11 cellular contexts compared by ENCODE assay signal in genomic region chr9:81589392-81589791, GRCh38.
"Had no signal": no experiment of that assay in that cellular context is flagged by ENCODE, and none has a peak within 500 bp of the region (broad histone marks: within the 10 kb centered on the region; RNA-seq: fewer than 3 reads in every experiment).

No MANE protein-coding gene starts in this region.

- H3K9me3 ChIP-seq: esophagus squamous epithelium, heart left ventricle, left ventricle myocardium inferior, upper lobe of right lung had no signal

- H3K9me3 Mint-ChIP-seq: T-helper 1 cell treated with Interleukin-12 subunit alpha and Interleukin-12 subunit beta and Interleukin-4 antibody, amounts not matched to agents 30 μg/mL and 1 μg/mL, for 36 hours had no signal

- H2AFZ ChIP-seq: parathyroid adenoma had no signal

- ATAC-seq: heart left ventricle, upper lobe of right lung had no signal

- H3K27ac ChIP-seq: heart left ventricle, left ventricle myocardium inferior, parathyroid adenoma, upper lobe of right lung had no signal

- H3K27ac Mint-ChIP-seq: activated B cell treated with CpG ODN at 0.5 μM for 24 hours; T-helper 1 cell treated with Interleukin-12 subunit alpha and Interleukin-12 subunit beta and Interleukin-4 antibody, amounts not matched to agents 30 μg/mL and 1 μg/mL, for 36 hours had no signal

- H3K27me3 ChIP-seq: esophagus squamous epithelium, heart left ventricle, upper lobe of right lung had no signal

- H3K27me3 Mint-ChIP-seq: activated B cell treated with CpG ODN at 0.5 μM for 24 hours had no signal

- H3K4me3 ChIP-seq: esophagus squamous epithelium, heart left ventricle, left ventricle myocardium inferior, skin epidermis, upper lobe of right lung had no signal

- H3K4me3 Mint-ChIP-seq: activated B cell treated with CpG ODN at 0.5 μM for 24 hours; T-helper 1 cell treated with Interleukin-12 subunit alpha and Interleukin-12 subunit beta and Interleukin-4 antibody, amounts not matched to agents 30 μg/mL and 1 μg/mL, for 36 hours had no signal

- DNase-seq: activated B cell treated with CpG ODN at 0.5 μM for 24 hours; activated naive CD4-positive, alpha-beta T cell treated with anti-CD3 and anti-CD28 coated beads, Interleukin-2, amount 50 U/mL, for 16 hours; esophagus squamous epithelium; foreskin fibroblast; heart left ventricle; left ventricle myocardium inferior; stimulated activated CD4-positive, alpha-beta T cell treated with anti-CD3 and anti-CD28 coated beads, Interleukin-4, amount 100 ng/mL, for 4 hours; upper lobe of right lung had no signal

- H3K9ac ChIP-seq: parathyroid adenoma had no signal
